8 cellular contexts compared by ENCODE assay signal in the genomic region with DNA sequence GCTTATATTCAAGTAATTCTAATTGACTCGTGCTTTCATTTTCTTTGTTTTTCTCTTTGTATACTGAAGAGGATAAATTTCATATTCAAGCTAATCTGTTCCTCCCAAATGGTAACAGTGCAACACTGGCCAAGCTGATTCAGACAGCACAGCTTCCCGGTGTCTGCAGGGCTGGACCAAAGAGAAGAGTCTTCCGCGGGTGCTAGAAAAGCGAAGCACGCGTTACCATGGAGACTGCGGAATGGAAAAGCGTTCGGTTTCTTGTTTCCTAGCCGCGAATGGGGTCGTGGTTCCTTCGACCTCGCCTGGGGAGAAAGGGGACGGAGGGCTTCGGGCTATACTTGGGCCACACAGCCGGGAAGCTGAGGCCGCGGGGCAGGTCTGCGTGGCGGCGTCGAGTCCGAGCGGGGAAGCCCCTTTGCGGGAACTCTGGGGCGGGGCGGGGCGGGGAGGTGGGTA. TPM values are rescaled to one million over a fixed set of nuclear protein-coding genes. Genes with fewer than 3 reads are reported as not detected.
DNase-seq lines count a peak whose midpoint lies in the region; ATAC-seq and TF ChIP-seq lines count a peak whose summit lies in the region.

No MANE protein-coding gene starts in this region.

- H3K4me3 Mint-ChIP-seq in activated T-cell treated with anti-CD3 and anti-CD28 coated beads, Interleukin-2, amount 50 U/mL, for 72 hours: peak overlapping the region; percentile 96 to 98
- H3K4me3 Mint-ChIP-seq in neural progenitor cell: peak overlapping the region; percentile 97

- H3K27ac Mint-ChIP-seq in activated T-cell treated with anti-CD3 and anti-CD28 coated beads, Interleukin-2, amount 50 U/mL, for 72 hours: peak overlapping the region; percentile 72
- peak overlapping the region; percentile 74 for H3K27ac Mint-ChIP-seq in neural progenitor cell

- H3K4me1 Mint-ChIP-seq in activated T-cell treated with anti-CD3 and anti-CD28 coated beads, Interleukin-2, amount 50 U/mL, for 72 hours (ENCODE audit: low read depth): peaks cover 17% of the 10 kb centered on the region
- H3K4me1 Mint-ChIP-seq in neural progenitor cell: peaks cover 9% of the 10 kb centered on the region

- peaks cover 3% of the 10 kb centered on the region for H3F3A ChIP-seq in neural progenitor cell (ENCODE audit: low read depth)

- no peak overlapping the region for H3K27ac ChIP-seq in neural progenitor cell

- H3K4me3 ChIP-seq in foreskin fibroblast (ENCODE audit: low read depth in 1 of 2, low read length in 2 of 2) (peak overlapping the region; percentile 54 to 58), neural progenitor cell (peak overlapping the region; percentile 49)

- peak; percentile 38 to 56 for ATAC-seq in activated T-cell treated with anti-CD3 and anti-CD28 coated beads, Interleukin-2, amount 50 U/mL, for 72 hours (replicated peaks in 1 of 2)
- ATAC-seq in GM21825 (IDR thresholded peaks at IDR 0.05; ENCODE audit: unreplicated experiment): no peak
- no peak for ATAC-seq in GM18868 (IDR thresholded peaks at IDR 0.05; ENCODE audit: unreplicated experiment)

- H2AFZ ChIP-seq in neural progenitor cell (replicated peaks): peak overlapping the region; percentile 51

- H3K27me3 Mint-ChIP-seq in activated T-cell treated with anti-CD3 and anti-CD28 coated beads, Interleukin-2, amount 50 U/mL, for 72 hours (ENCODE audit: low read depth): peaks cover 22% of the 10 kb centered on the region
- H3K27me3 Mint-ChIP-seq in neural progenitor cell (ENCODE audit: insufficient read depth, low read depth): no peaks in the 10 kb centered on the region

- DNase-seq in activated effector memory CD4-positive, alpha-beta T cell treated with anti-CD3 and anti-CD28 coated beads, Interleukin-2, amount 50 U/mL, for 16 hours: peak; percentile 75
- no peak for DNase-seq in activated effector memory CD4-positive, alpha-beta T cell treated with Interleukin-2 at 50 U/mL for 16 hours
- DNase-seq in NCI-H774 (lab: John Stamatoyannopoulos, UW): peak; percentile 32
- peak; percentile 43 to 49 for DNase-seq in activated T-cell treated with anti-CD3 and anti-CD28 coated beads, Interleukin-2, amount 50 U/mL, for 72 hours
- peak; percentile 53 to 85 for DNase-seq in foreskin fibroblast
- DNase-seq in neural progenitor cell (ENCODE audit: low spot score): peak; percentile 93

- H4K20me1 ChIP-seq in neural progenitor cell (ENCODE audit: low read depth): no peaks in the 10 kb centered on the region

- no peaks in the 10 kb centered on the region for H3K9me3 Mint-ChIP-seq in activated T-cell treated with anti-CD3 and anti-CD28 coated beads, Interleukin-2, amount 50 U/mL, for 72 hours
- no peaks in the 10 kb centered on the region for H3K9me3 Mint-ChIP-seq in neural progenitor cell

- H3K4me2 ChIP-seq in neural progenitor cell: peak overlapping the region; percentile 78

- no peaks in the 10 kb centered on the region for H3K36me3 ChIP-seq in neural progenitor cell

- TF ChIP-seq CTCF in foreskin fibroblast (IDR thresholded peaks at IDR 0.05; ENCODE audit: low read depth, low read length): no peak
- TF ChIP-seq CTCF in neural progenitor cell (IDR thresholded peaks at IDR 0.05): no peak

- no peak overlapping the region for H3K9ac ChIP-seq in neural progenitor cell

- no peaks in the 10 kb centered on the region for H3K9me3 ChIP-seq in neural progenitor cell (ENCODE audit: low read depth)

- H3K27me3 ChIP-seq in neural progenitor cell: peaks cover 92% of the 10 kb centered on the region

- no peaks in the 10 kb centered on the region for H3K79me2 ChIP-seq in neural progenitor cell (ENCODE audit: low read depth)

- peaks cover 0 to 2% of the 10 kb centered on the region in 2 donors for H3K36me3 Mint-ChIP-seq in activated T-cell treated with anti-CD3 and anti-CD28 coated beads, Interleukin-2, amount 50 U/mL, for 72 hours (ENCODE audit: insufficient read depth in 2 of 2)
- no peaks in the 10 kb centered on the region for H3K36me3 Mint-ChIP-seq in neural progenitor cell

- H3K4me1 ChIP-seq in neural progenitor cell: peaks cover 4% of the 10 kb centered on the region

RNA-seq across cellular contexts. Expression of a gene that starts 6.2 kb away (rescaled TPM):
- total RNA-seq in activated T-cell treated with anti-CD3 and anti-CD28 coated beads, Interleukin-2, amount 50 U/mL, for 72 hours: 1 to 10 TPM; 1.6 to 2.1 TPM
- 1.9 and 2.0 TPM in 2 replicates for total RNA-seq in neural progenitor cell (ENCODE audit: low replicate concordance)

RNA-seq across cellular contexts. Expression of a gene that starts 33.7 kb away (rescaled TPM):
- not detected for total RNA-seq in activated T-cell treated with anti-CD3 and anti-CD28 coated beads, Interleukin-2, amount 50 U/mL, for 72 hours
- not detected in 2 replicates for total RNA-seq in neural progenitor cell (ENCODE audit: low replicate concordance)

Comparison
In these comparisons a context has a peak if more than half of its experiments do, and no peak if none do; other contexts are left out.
1. ATAC-seq: peak in activated T-cell treated with anti-CD3 and anti-CD28 coated beads, Interleukin-2, amount 50 U/mL, for 72 hours (2 of 2); none in GM21825 (single experiment) and GM18868 (single experiment).